In genomic region chr3:4119119-4119518, GRCh38 we compare ENCODE assay signal across 21 cellular contexts.
"Had no signal": no experiment of that assay in that cellular context is flagged by ENCODE, and none has a peak within 500 bp of the region (broad histone marks: within the 10 kb centered on the region; RNA-seq: fewer than 3 reads in every experiment).

No MANE protein-coding gene starts in this region.

- H3K4me3 ChIP-seq: colonic mucosa, esophagus muscularis mucosa, gastroesophageal sphincter, heart left ventricle, left lung, lower lobe of right lung had no signal

- H3K27ac ChIP-seq: colonic mucosa, esophagus muscularis mucosa, foreskin keratinocyte, gastroesophageal sphincter, heart left ventricle, left lung, lower lobe of right lung had no signal

- H3K4me3 Mint-ChIP-seq: dendritic cell treated with granulocyte-macrophage colony-stimulating factor and Interleukin-4, amounts not matched to agents 40 ng/mL and 50 ng/mL, for 4 days; effector memory CD8-positive, alpha-beta T cell; naive thymus-derived CD4-positive, alpha-beta T cell had no signal

- H3K27ac Mint-ChIP-seq: dendritic cell treated with granulocyte-macrophage colony-stimulating factor and Interleukin-4, amounts not matched to agents 40 ng/mL and 50 ng/mL, for 4 days; effector memory CD8-positive, alpha-beta T cell; naive thymus-derived CD4-positive, alpha-beta T cell had no signal

- H3K9me3 ChIP-seq: colonic mucosa, esophagus muscularis mucosa, gastroesophageal sphincter, heart left ventricle, left lung, lower lobe of right lung had no signal

- H3K9me3 Mint-ChIP-seq: dendritic cell treated with granulocyte-macrophage colony-stimulating factor and Interleukin-4, amounts not matched to agents 40 ng/mL and 50 ng/mL, for 4 days; effector memory CD8-positive, alpha-beta T cell; naive thymus-derived CD4-positive, alpha-beta T cell had no signal

- FAIRE-seq: endothelial cell of umbilical vein, frontal cortex, islet of Langerhans, keratinocyte had no signal

- H3K27me3 ChIP-seq: colonic mucosa, esophagus muscularis mucosa, foreskin keratinocyte, gastroesophageal sphincter, heart left ventricle, left lung had no signal

- H3K27me3 Mint-ChIP-seq: dendritic cell treated with granulocyte-macrophage colony-stimulating factor and Interleukin-4, amounts not matched to agents 40 ng/mL and 50 ng/mL, for 4 days; effector memory CD8-positive, alpha-beta T cell; naive thymus-derived CD4-positive, alpha-beta T cell had no signal

- H3K4me1 ChIP-seq: colonic mucosa, esophagus muscularis mucosa, foreskin keratinocyte, gastroesophageal sphincter, heart left ventricle, left lung, lower lobe of right lung had no signal

- DNase-seq: colonic mucosa; cortex of kidney; effector CD8-positive, alpha-beta T cell; effector memory CD8-positive, alpha-beta T cell; foreskin keratinocyte; heart left ventricle; hippocampal formation; left cardiac atrium; left lung; left ventricle myocardium superior; lower lobe of right lung; mesenchymal stem cell; midbrain; naive thymus-derived CD4-positive, alpha-beta T cell had no signal

- H3K36me3 ChIP-seq: colonic mucosa, esophagus muscularis mucosa, gastroesophageal sphincter, heart left ventricle, left lung, lower lobe of right lung had no signal

- H3K36me3 Mint-ChIP-seq: naive thymus-derived CD4-positive, alpha-beta T cell had no signal

- ATAC-seq: effector memory CD8-positive, alpha-beta T cell; foreskin keratinocyte; gastroesophageal sphincter; heart left ventricle; left cardiac atrium; left lung; left ventricle myocardium superior; lower lobe of right lung; naive thymus-derived CD4-positive, alpha-beta T cell had no signal
